ENCODE assay signal across 11 cellular contexts in genomic region chr2:238848941-238849853, GRCh38. TPM values are rescaled to one million over a fixed set of nuclear protein-coding genes. Genes with fewer than 3 reads are reported as not detected.
DNase-seq lines count a peak whose midpoint lies in the region; ATAC-seq and TF ChIP-seq lines count a peak whose summit lies in the region.
"Had no signal": no experiment of that assay in that cellular context is flagged by ENCODE, and none has a peak within 500 bp of the region (broad histone marks: within the 10 kb centered on the region; RNA-seq: fewer than 3 reads in every experiment).

No MANE protein-coding gene starts in this region.

- CTCF ChIA-PET in AG04450 (lab: Charles Lee): interaction anchor here (1.5 kb wide), 1 partner anchor 26 kb away, joined by 5 read pairs; no protein-coding TSS in a partner anchor
- CTCF ChIA-PET in SK-N-SH (lab: Yijun Ruan, JAX): interaction anchor here (1.5 to 2.0 kb wide), 2 partner anchors 24 to 64 kb away, joined by 5 to 7 read pairs; no protein-coding TSS in a partner anchor
- CTCF ChIA-PET in PC-9 (lab: Charles Lee): no interaction called here

- H4K20me1 ChIP-seq in SK-N-SH (ENCODE audit: insufficient read depth) (no peaks in the 10 kb centered on the region), PC-9 (ENCODE audit: insufficient read depth) (no peaks in the 10 kb centered on the region)

- H3K9me2 ChIP-seq in SK-N-SH (no peaks in the 10 kb centered on the region), PC-9 (ENCODE audit: insufficient read depth) (no peaks in the 10 kb centered on the region)

- no TSS peak for BruUV-seq in PC-9 (replicated peaks; lab: Mats Ljungman, UMichigan)

- peaks cover 6% of the 10 kb centered on the region for H3F3A ChIP-seq in SK-N-SH (replicated peaks; ENCODE audit: insufficient read depth)
- no peaks in the 10 kb centered on the region for H3F3A ChIP-seq in PC-9 (ENCODE audit: insufficient read depth, low read depth)

- TF ChIP-seq RAD21 in SK-N-SH (IDR thresholded peaks at IDR 0.05; ENCODE audit: low read length): no peak

- H3K4me1 Mint-ChIP-seq in osteocyte (ENCODE audit: unreplicated experiment): peaks cover 8% of the 10 kb centered on the region

- intact Hi-C loops in PC-9 (cut with micrococcal nuclease; ENCODE audit: unreplicated experiment): no loop called here

- no peak overlapping the region for H3K27ac Mint-ChIP-seq in osteocyte (ENCODE audit: unreplicated experiment)
- H3K27ac Mint-ChIP-seq: activated naive CD4-positive, alpha-beta T cell treated with anti-CD3 and anti-CD28 coated beads, Interleukin-2, amount 50 U/mL, for 72 hours had no signal

- WGBS in SK-N-SH (ENCODE audit: low lambda C conversion rate): 56% methylated on average over 17 of the region's 73 CpGs
- WGBS in gastroesophageal sphincter (ENCODE audit: low coverage in 1 of 2), 2 donors: 53 to 83% methylated on average over 4 to 5 of the region's 73 CpGs

- H2AFZ ChIP-seq in SK-N-SH (ENCODE audit: low read depth): peak overlapping the region; percentile 76; the same call in 1 of the 2 replicates
- H2AFZ ChIP-seq in PC-9: no peak overlapping the region

- peaks cover 11% of the 10 kb centered on the region for H3K79me2 ChIP-seq in SK-N-SH (ENCODE audit: insufficient read depth)
- H3K79me2 ChIP-seq in PC-9 (ENCODE audit: low read depth): no peaks in the 10 kb centered on the region

- H3K36me3 Mint-ChIP-seq in osteocyte (ENCODE audit: unreplicated experiment): no peaks in the 10 kb centered on the region
- H3K36me3 Mint-ChIP-seq: activated naive CD4-positive, alpha-beta T cell treated with anti-CD3 and anti-CD28 coated beads, Interleukin-2, amount 50 U/mL, for 72 hours had no signal

- H3K4me2 ChIP-seq in SK-N-SH: peak overlapping the region; percentile 94
- H3K4me2 ChIP-seq in PC-9: no peak overlapping the region

- no peaks in the 10 kb centered on the region; the same call in 1 of the 2 replicates for H3K9me3 ChIP-seq in AG04450 (ENCODE audit: control insufficient read depth, insufficient read depth, low read length)
- H3K9me3 ChIP-seq in SK-N-SH: no peaks in the 10 kb centered on the region
- no peaks in the 10 kb centered on the region for H3K9me3 ChIP-seq in gastroesophageal sphincter
- H3K9me3 ChIP-seq in PC-9 (ENCODE audit: insufficient read depth, low read depth): no peaks in the 10 kb centered on the region

- TF ChIP-seq CTCF in AG04450 (IDR thresholded peaks at IDR 0.05; ENCODE audit: low read depth, low read length) (no peak), SK-N-SH (IDR thresholded peaks at IDR 0.05) (no peak), gastroesophageal sphincter (IDR thresholded peaks at IDR 0.05) (no peak), osteocyte (IDR thresholded peaks at IDR 0.05) (no peak), PC-9 (conservative IDR thresholded peaks at IDR 0.05) (no peak)

- DNase-seq in AG04450 (ENCODE audit: low read depth, low spot score) (no peak), SK-N-SH (no peak), osteocyte (ENCODE audit: extremely low spot score, unreplicated experiment) (peak; percentile 85), NCI-H1105 (lab: John Stamatoyannopoulos, UW) (no peak), PC-9 (no peak), NCI-H510A treated with DMSO at 0.1 percent for 48 hours (lab: John Stamatoyannopoulos, UW) (no peak), NCI-H510A (lab: John Stamatoyannopoulos, UW) (no peak)
- DNase-seq: NCI-H226 had no signal

- ATAC-seq in gastroesophageal sphincter: no peak
- ATAC-seq: activated naive CD4-positive, alpha-beta T cell treated with anti-CD3 and anti-CD28 coated beads, Interleukin-2, amount 50 U/mL, for 72 hours had no signal

- H3K4me3 ChIP-seq in AG04450 (ENCODE audit: low read depth, low read length) (peak overlapping the region; percentile 96), SK-N-SH (ENCODE audit: low read depth in 2 of 2, low read length in 1 of 2) (peak overlapping the region; percentile 65 to 89), gastroesophageal sphincter (peak overlapping the region; percentile 58 to 78), PC-9 (no peak overlapping the region)

- H3K4me1 ChIP-seq in SK-N-SH (ENCODE audit: control insufficient read depth in 1 of 2, insufficient read depth in 2 of 2, low read depth in 1 of 2, low read length in 1 of 2): no peaks in the 10 kb centered on the region; a peak in 1 of 4 replicates
- H3K4me1 ChIP-seq in gastroesophageal sphincter: peaks cover 0 to 65% (median 0%) of the 10 kb centered on the region in 3 donors
- H3K4me1 ChIP-seq in PC-9 (replicated peaks; ENCODE audit: insufficient read depth): no peaks in the 10 kb centered on the region

- H3K27me3 ChIP-seq in AG04450 (ENCODE audit: control insufficient read depth, insufficient read depth, low read length) (peaks cover 2% of the 10 kb centered on the region), SK-N-SH (ENCODE audit: insufficient read depth) (no peaks in the 10 kb centered on the region), gastroesophageal sphincter (peaks cover 61% of the 10 kb centered on the region), PC-9 (ENCODE audit: insufficient read depth, low read depth) (peaks cover 46% of the 10 kb centered on the region)

- peak overlapping the region; percentile 81 for H3K4me3 Mint-ChIP-seq in osteocyte (ENCODE audit: unreplicated experiment)

- peak overlapping the region; percentile 78 for H3K9ac ChIP-seq in SK-N-SH

- H3K9me3 Mint-ChIP-seq in osteocyte (ENCODE audit: unreplicated experiment): no peaks in the 10 kb centered on the region
- H3K9me3 Mint-ChIP-seq: activated naive CD4-positive, alpha-beta T cell treated with anti-CD3 and anti-CD28 coated beads, Interleukin-2, amount 50 U/mL, for 72 hours had no signal

- H3K36me3 ChIP-seq in SK-N-SH (replicated peaks in 1 of 2; ENCODE audit: control insufficient read depth in 1 of 2, insufficient read depth in 2 of 2, low read length in 1 of 2): peaks cover 0 to 3% of the 10 kb centered on the region in 2 experiments
- no peaks in the 10 kb centered on the region for H3K36me3 ChIP-seq in gastroesophageal sphincter
- H3K36me3 ChIP-seq in PC-9 (ENCODE audit: low read depth): no peaks in the 10 kb centered on the region

- TF ChIP-seq EP300 in SK-N-SH (IDR thresholded peaks at IDR 0.05; ENCODE audit: borderline replicate concordance in 1 of 2, low read depth in 1 of 2, low read length in 1 of 2) (no peak), gastroesophageal sphincter (IDR thresholded peaks at IDR 0.05) (no peak)

- H3K27ac ChIP-seq in AG04450 (ENCODE audit: low read depth, low read length) (peak overlapping the region; percentile 78), SK-N-SH (ENCODE audit: low read depth in 2 of 2, low read length in 1 of 2) (no peak overlapping the region; a peak in 1 of 4 replicates), gastroesophageal sphincter (peak overlapping the region; percentile 4 to 90 (median 87)), PC-9 (no peak overlapping the region)
- H3K27ac ChIP-seq: C4-2B had no signal

- no peak for TF ChIP-seq POLR2A in gastroesophageal sphincter (IDR thresholded peaks at IDR 0.05)

- H3K27me3 Mint-ChIP-seq in osteocyte (ENCODE audit: unreplicated experiment): peaks cover 13% of the 10 kb centered on the region

- POLR2A ChIA-PET in AG04450 (lab: Yijun Ruan, JAX) (interaction anchor here (0.7 to 1.5 kb wide), 3 partner anchors 16 to 125 kb away, joined by 3 to 9 read pairs (median 4); no protein-coding TSS in a partner anchor), SK-N-SH (lab: Yijun Ruan, JAX) (no interaction called here), PC-9 (lab: Charles Lee; ENCODE audit: unreplicated experiment) (no interaction called here)

TF ChIP-seq in SK-N-SH, 30 proteins besides CTCF, POLR2A, EP300 and RAD21:
- no peak for TF ChIP-seq SMC3 (IDR thresholded peaks at IDR 0.05; ENCODE audit: low read depth, low read length)

RNA-seq across cellular contexts. Expression of gene TWIST2, which starts 1.3 kb away (rescaled TPM):
- 15.6 and 15.7 TPM in 2 replicates for polyA plus RNA-seq in AG04450 (2011; rRNA removed)
- polyA minus RNA-seq in AG04450 (2011; rRNA and poly(A)+ RNA removed): 10.5 and 11.2 TPM in 2 replicates
- 10.2 and 19.5 TPM in 2 replicates for polyA plus RNA-seq in SK-N-SH (2012; rRNA removed)
- polyA plus RNA-seq in SK-N-SH (2012; cell fraction: cytosol; rRNA removed): 11.9 and 18.3 TPM in 2 replicates
- 7.8 and 10.7 TPM in 2 replicates for polyA plus RNA-seq in SK-N-SH (2012; cell fraction: nucleus; rRNA removed)
- 10 to 100 TPM; 17.7 to 69.6 (median 45.2) TPM for total RNA-seq in gastroesophageal sphincter
- 6.0 and 6.3 TPM in 2 replicates for total RNA-seq in osteocyte
- total RNA-seq in PC-9 (2021): 4.1 and 5.0 TPM in 2 replicates
- total RNA-seq: activated naive CD4-positive, alpha-beta T cell treated with anti-CD3 and anti-CD28 coated beads, Interleukin-2, amount 50 U/mL, for 72 hours had no signal

Comparison
In these comparisons a context has a peak if more than half of its experiments do, and no peak if none do; other contexts are left out.
1. H3K27ac ChIP-seq: peak in AG04450 (single experiment) and gastroesophageal sphincter (4 of 4); none in SK-N-SH (0 of 2) and PC-9 (single experiment).